ENCODE assay signal across 17 cellular contexts in genomic region chr3:41120461-41120860, GRCh38.
DNase-seq lines count a peak whose midpoint lies in the region; ATAC-seq and TF ChIP-seq lines count a peak whose summit lies in the region.
"Had no signal": no experiment of that assay in that cellular context is flagged by ENCODE, and none has a peak within 500 bp of the region (broad histone marks: within the 10 kb centered on the region; RNA-seq: fewer than 3 reads in every experiment).

No MANE protein-coding gene starts in this region.

- H3K4me3 Mint-ChIP-seq in WTC11: no peak overlapping the region
- no peak overlapping the region for H3K4me3 Mint-ChIP-seq in stimulated activated naive CD8-positive, alpha-beta T cell treated with anti-CD3 and anti-CD28 coated beads, Interleukin-15, amount 100 ng/mL, for 72 hours
- H3K4me3 Mint-ChIP-seq: activated naive CD8-positive, alpha-beta T cell treated with anti-CD3 and anti-CD28 coated beads for 36 hours; activated T-cell treated with anti-CD3 and anti-CD28 coated beads, Interleukin-2, amount 50 U/mL, for 4 hours had no signal

- intact Hi-C loops in left ventricle myocardium superior (cut with micrococcal nuclease): no loop called here

- peaks cover 27% of the 10 kb centered on the region for H3K4me1 Mint-ChIP-seq in WTC11
- peaks cover 23% of the 10 kb centered on the region for H3K4me1 Mint-ChIP-seq in stimulated activated naive CD8-positive, alpha-beta T cell treated with anti-CD3 and anti-CD28 coated beads, Interleukin-15, amount 100 ng/mL, for 72 hours

- peak; percentile 30 for DNase-seq in GDM1 (lab: John Stamatoyannopoulos, UW)
- DNase-seq in WTC11 (ENCODE audit: low spot score): no peak
- no peak for DNase-seq in left ventricle myocardium superior
- peak; percentile 59 for DNase-seq in pons (ENCODE audit: low spot score)
- DNase-seq in stimulated activated naive CD8-positive, alpha-beta T cell treated with anti-CD3 and anti-CD28 coated beads, Interleukin-15, amount 100 ng/mL, for 72 hours: no peak
- no peak for DNase-seq in activated CD8-positive, alpha-beta memory T cell treated with anti-CD3 and anti-CD28 coated beads for 24 hours
- no peak for DNase-seq in NCI-H2171 (lab: John Stamatoyannopoulos, UW)
- DNase-seq: activated CD4-positive, alpha-beta T cell treated with anti-CD3 and anti-CD28 coated beads, Interleukin-2, amount 50 U/mL, for 48 hours; activated naive CD8-positive, alpha-beta T cell treated with anti-CD3 and anti-CD28 coated beads for 36 hours; activated T-cell treated with anti-CD3 and anti-CD28 coated beads, Interleukin-2, amount 50 U/mL, for 4 hours; DMS153; NCI-H1092; NCI-H2171 treated with DMSO at 0.1 percent for 48 hours; SJCRH30; T-helper 9 cell had no signal

- POLR2A ChIA-PET in WTC11 (lab: Charles Lee): no interaction called here

- H3K27me3 Mint-ChIP-seq in WTC11 (ENCODE audit: low read depth): no peaks in the 10 kb centered on the region; the same call in none of the 2 replicates
- H3K27me3 Mint-ChIP-seq in stimulated activated naive CD8-positive, alpha-beta T cell treated with anti-CD3 and anti-CD28 coated beads, Interleukin-15, amount 100 ng/mL, for 72 hours: no peaks in the 10 kb centered on the region
- H3K27me3 Mint-ChIP-seq: activated naive CD8-positive, alpha-beta T cell treated with anti-CD3 and anti-CD28 coated beads for 36 hours had no signal

- CTCF ChIA-PET in WTC11 (lab: Charles Lee): no interaction called here

- ATAC-seq in WTC11: peak; percentile 78
- peak; percentile 30 for ATAC-seq in left ventricle myocardium superior
- ATAC-seq in stimulated activated naive CD8-positive, alpha-beta T cell treated with anti-CD3 and anti-CD28 coated beads, Interleukin-15, amount 100 ng/mL, for 72 hours: no peak
- no peak for ATAC-seq in GM21737 (IDR thresholded peaks at IDR 0.05; ENCODE audit: unreplicated experiment)
- ATAC-seq: activated T-cell treated with anti-CD3 and anti-CD28 coated beads, Interleukin-2, amount 50 U/mL, for 4 hours had no signal

- peaks cover 18% of the 10 kb centered on the region for H3K9me3 Mint-ChIP-seq in WTC11
- peaks cover 0 to 13% of the 10 kb centered on the region in 2 donors for H3K9me3 Mint-ChIP-seq in stimulated activated naive CD8-positive, alpha-beta T cell treated with anti-CD3 and anti-CD28 coated beads, Interleukin-15, amount 100 ng/mL, for 72 hours
- H3K9me3 Mint-ChIP-seq: activated naive CD8-positive, alpha-beta T cell treated with anti-CD3 and anti-CD28 coated beads for 36 hours had no signal

- no peak for TF ChIP-seq CTCF in WTC11 (IDR thresholded peaks at IDR 0.05)

- H3K36me3 Mint-ChIP-seq in WTC11: peaks cover 5% of the 10 kb centered on the region
- H3K36me3 Mint-ChIP-seq: activated naive CD8-positive, alpha-beta T cell treated with anti-CD3 and anti-CD28 coated beads for 36 hours had no signal

- no peak overlapping the region for H3K27ac Mint-ChIP-seq in WTC11
- no peak overlapping the region for H3K27ac Mint-ChIP-seq in stimulated activated naive CD8-positive, alpha-beta T cell treated with anti-CD3 and anti-CD28 coated beads, Interleukin-15, amount 100 ng/mL, for 72 hours
- H3K27ac Mint-ChIP-seq: activated naive CD8-positive, alpha-beta T cell treated with anti-CD3 and anti-CD28 coated beads for 36 hours; IgD-negative memory B cell had no signal

TF ChIP-seq in WTC11, 78 proteins besides CTCF, POLR2A, EP300 and RAD21:
- TF ChIP-seq, protein P1, sequence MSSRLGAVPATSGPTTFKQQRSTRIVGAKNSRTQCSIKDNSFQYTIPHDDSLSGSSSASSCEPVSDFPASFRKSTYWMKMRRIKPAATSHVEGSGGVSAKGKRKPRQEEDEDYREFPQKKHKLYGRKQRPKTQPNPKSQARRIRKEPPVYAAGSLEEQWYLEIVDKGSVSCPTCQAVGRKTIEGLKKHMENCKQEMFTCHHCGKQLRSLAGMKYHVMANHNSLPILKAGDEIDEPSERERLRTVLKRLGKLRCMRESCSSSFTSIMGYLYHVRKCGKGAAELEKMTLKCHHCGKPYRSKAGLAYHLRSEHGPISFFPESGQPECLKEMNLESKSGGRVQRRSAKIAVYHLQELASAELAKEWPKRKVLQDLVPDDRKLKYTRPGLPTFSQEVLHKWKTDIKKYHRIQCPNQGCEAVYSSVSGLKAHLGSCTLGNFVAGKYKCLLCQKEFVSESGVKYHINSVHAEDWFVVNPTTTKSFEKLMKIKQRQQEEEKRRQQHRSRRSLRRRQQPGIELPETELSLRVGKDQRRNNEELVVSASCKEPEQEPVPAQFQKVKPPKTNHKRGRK (CRISPR knock-in tag; IDR thresholded peaks at IDR 0.05; ENCODE audit: borderline replicate concordance): no peak
- TF ChIP-seq MAX (CRISPR knock-in tag; IDR thresholded peaks at IDR 0.05): 0 out of 2 replicates have a peak, but pooled peaks have one; percentile 21

Comparison
In these comparisons a context has a peak if more than half of its experiments do, and no peak if none do; other contexts are left out.
1. DNase-seq: peak in GDM1 (single experiment) and pons (single experiment); none in WTC11 (single experiment), left ventricle myocardium superior (single experiment), stimulated activated naive CD8-positive, alpha-beta T cell treated with anti-CD3 and anti-CD28 coated beads, Interleukin-15, amount 100 ng/mL, for 72 hours (0 of 2), activated CD8-positive, alpha-beta memory T cell treated with anti-CD3 and anti-CD28 coated beads for 24 hours (single experiment) and NCI-H2171 (single experiment).
2. ATAC-seq: peak in WTC11 (single experiment) and left ventricle myocardium superior (single experiment); none in stimulated activated naive CD8-positive, alpha-beta T cell treated with anti-CD3 and anti-CD28 coated beads, Interleukin-15, amount 100 ng/mL, for 72 hours (single experiment) and GM21737 (single experiment).